ENCODE assay signal across 12 cellular contexts in the genomic region with DNA sequence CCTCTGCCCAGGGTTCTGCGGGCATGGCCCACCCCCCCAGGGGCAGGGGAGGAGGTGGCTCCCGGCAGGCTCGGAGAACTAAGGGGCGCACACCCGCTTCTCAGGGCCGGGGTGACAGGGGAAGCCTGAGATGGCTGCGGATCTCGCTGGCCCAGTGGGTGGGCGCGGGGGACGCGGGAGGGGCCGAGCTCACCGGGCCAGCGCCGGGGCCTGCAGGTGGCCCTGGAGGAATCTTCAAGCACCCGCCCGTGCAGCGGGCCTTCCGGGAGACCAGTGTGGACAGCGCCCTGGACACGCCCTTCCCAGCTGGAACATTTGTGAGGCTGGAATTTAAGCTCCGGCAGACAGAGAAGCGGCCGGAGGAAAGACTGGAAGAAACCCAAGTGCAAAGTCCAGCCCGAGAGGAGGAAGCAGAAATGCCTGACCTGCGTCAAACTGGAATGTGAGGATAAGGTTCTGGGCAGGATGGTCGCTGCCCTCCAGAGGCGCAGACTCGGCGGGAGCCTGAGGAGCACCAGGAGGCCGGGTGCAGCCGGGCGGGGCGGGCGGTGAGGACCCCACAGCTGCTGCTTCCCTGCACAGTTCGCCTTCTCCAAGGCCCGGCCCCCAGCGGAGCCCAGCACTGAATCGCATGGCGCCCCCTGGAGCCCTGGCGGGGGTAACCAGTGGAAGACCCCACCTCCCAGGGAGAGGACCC. TPM values are rescaled to one million over a fixed set of nuclear protein-coding genes. Genes with fewer than 3 reads are reported as not detected.
DNase-seq lines count a peak whose midpoint lies in the region; ATAC-seq and TF ChIP-seq lines count a peak whose summit lies in the region.
"Not testable (repeated sequence)": the region's sequence is repeated elsewhere in the genome, so short reads cannot be mapped to it uniquely, and the experiment has no call there.
"Had no signal": no experiment of that assay in that cellular context is flagged by ENCODE, and none has a peak within 500 bp of the region (broad histone marks: within the 10 kb centered on the region; RNA-seq: fewer than 3 reads in every experiment).

No MANE protein-coding gene starts in this region.

- TF ChIP-seq CTCF in KMS-11 (conservative IDR thresholded peaks at IDR 0.05; ENCODE audit: low read depth, low read length) (0 out of 2 replicates have a peak, but pooled peaks have one; percentile 25), chondrocyte (IDR thresholded peaks at IDR 0.05) (peak; percentile 80)
- TF ChIP-seq CTCF in right atrium auricular region (IDR thresholded peaks at IDR 0.05); vagina (IDR thresholded peaks at IDR 0.05): not testable (repeated sequence)

- H3K4me3 Mint-ChIP-seq in activated CD4-positive, alpha-beta T cell treated with anti-CD3 and anti-CD28 coated beads for 36 hours, result peak overlapping the region; percentile 55
- peak overlapping the region; percentile 83 for H3K4me3 Mint-ChIP-seq in chondrocyte (ENCODE audit: unreplicated experiment)

- H3K4me1 ChIP-seq in KMS-11 (ENCODE audit: low read depth, poor library complexity, severe bottlenecking); mesodermal cell (ENCODE audit: control insufficient read depth, insufficient read depth, low read length, poor library complexity, severe bottlenecking): not testable (repeated sequence)
- H3K4me1 ChIP-seq in right atrium auricular region (peaks cover 0 to 16% of the 10 kb centered on the region in 2 donors), vagina (peaks cover 13% of the 10 kb centered on the region)

- H2AFZ ChIP-seq in KMS-11 (ENCODE audit: low read depth), result peak overlapping the region; percentile 71

- H3K4me3 ChIP-seq in KMS-11 (IDR thresholded peaks at IDR 0.05; ENCODE audit: insufficient read depth, low read depth, low read length), result not testable (repeated sequence)
- H3K4me3 ChIP-seq in right atrium auricular region, result peak overlapping the region; percentile 9 to 39
- peak overlapping the region; percentile 55 for H3K4me3 ChIP-seq in mesodermal cell (ENCODE audit: extremely low read depth, insufficient read depth, low read length, poor library complexity, severe bottlenecking)
- H3K4me3 ChIP-seq in vagina, result peak overlapping the region; percentile 20 to 25

- TF ChIP-seq POLR2A in vagina (IDR thresholded peaks at IDR 0.05), result not testable (repeated sequence)

- peak overlapping the region; percentile 25; the same call in 1 of the 2 replicates for H3K4me2 ChIP-seq in KMS-11

- CTCF ChIA-PET in activated CD4-positive, alpha-beta T cell treated with anti-CD3 and anti-CD28 coated beads for 36 hours (lab: Charles Lee), result not testable (repeated sequence)

- peak overlapping the region; percentile 44; the same call in 1 of the 2 replicates for H3K9ac ChIP-seq in KMS-11

- H3K4me1 Mint-ChIP-seq in activated CD4-positive, alpha-beta T cell treated with anti-CD3 and anti-CD28 coated beads for 36 hours; chondrocyte (ENCODE audit: low read depth): not testable (repeated sequence)

- not testable (repeated sequence) for H3K79me2 ChIP-seq in KMS-11 (ENCODE audit: insufficient read depth, low read depth)

- not testable (repeated sequence) for H3K27ac ChIP-seq in KMS-11; right atrium auricular region; mesodermal cell (ENCODE audit: low read depth, low read length, severe bottlenecking); vagina

- not testable (repeated sequence) for H3K27me3 ChIP-seq in KMS-11 (ENCODE audit: insufficient read depth, low read depth); vagina
- H3K27me3 ChIP-seq in right atrium auricular region, result peaks cover 4 to 11% of the 10 kb centered on the region in 2 donors

- not testable (repeated sequence) for H3K9me3 Mint-ChIP-seq in activated CD4-positive, alpha-beta T cell treated with anti-CD3 and anti-CD28 coated beads for 36 hours (ENCODE audit: low read depth)
- peaks cover 26% of the 10 kb centered on the region for H3K9me3 Mint-ChIP-seq in chondrocyte (ENCODE audit: low read depth)

- H3K9me3 ChIP-seq in right atrium auricular region; mesodermal cell (ENCODE audit: control insufficient read depth, low read length); vagina: not testable (repeated sequence)

- H3K27ac Mint-ChIP-seq in activated CD4-positive, alpha-beta T cell treated with anti-CD3 and anti-CD28 coated beads for 36 hours; chondrocyte (ENCODE audit: unreplicated experiment): not testable (repeated sequence)

- H3K27me3 Mint-ChIP-seq in activated CD4-positive, alpha-beta T cell treated with anti-CD3 and anti-CD28 coated beads for 36 hours, result peaks cover 28% of the 10 kb centered on the region
- H3K27me3 Mint-ChIP-seq in chondrocyte (ENCODE audit: low read depth), result peaks cover 32% of the 10 kb centered on the region

- WGBS in mesodermal cell (ENCODE audit: insufficient coverage in 2 of 2), 2 experiments, result 0% methylated on average over 22 to 35 of the region's 42 CpGs

- not testable (repeated sequence) for H3K36me3 ChIP-seq in KMS-11 (ENCODE audit: insufficient read depth); right atrium auricular region; mesodermal cell (ENCODE audit: control insufficient read depth, insufficient read depth, low read length); vagina

- not testable (repeated sequence) for H4K20me1 ChIP-seq in KMS-11 (ENCODE audit: insufficient read depth)

- not testable (repeated sequence) for ATAC-seq in activated CD4-positive, alpha-beta T cell treated with anti-CD3 and anti-CD28 coated beads for 36 hours

- peak; percentile 60 for DNase-seq in D341Med (ENCODE audit: low spot score)
- DNase-seq in activated CD4-positive, alpha-beta T cell treated with anti-CD3 and anti-CD28 coated beads for 36 hours; chondrocyte (ENCODE audit: low spot score); right atrium auricular region (ENCODE audit: low spot score); vagina (ENCODE audit: extremely low spot score in 2 of 2): not testable (repeated sequence)
- DNase-seq in retina, result peak; percentile 79

- POLR2A ChIA-PET in activated CD4-positive, alpha-beta T cell treated with anti-CD3 and anti-CD28 coated beads for 36 hours (lab: Charles Lee), result not testable (repeated sequence)

- intact Hi-C loops in activated CD4-positive, alpha-beta T cell treated with anti-CD3 and anti-CD28 coated beads for 36 hours (cut with DNase I, micrococcal nuclease); vagina (cut with DNase I): not testable (repeated sequence)

- H3K36me3 Mint-ChIP-seq in activated CD4-positive, alpha-beta T cell treated with anti-CD3 and anti-CD28 coated beads for 36 hours (ENCODE audit: low read depth); chondrocyte (ENCODE audit: low read depth): not testable (repeated sequence)

RNA-seq across cellular contexts. Expression of a gene that starts 5.6 kb away (rescaled TPM):
- total RNA-seq in activated CD4-positive, alpha-beta T cell treated with anti-CD3 and anti-CD28 coated beads for 36 hours, result not detected
- not detected in 3 replicates for total RNA-seq in chondrocyte
- total RNA-seq in right atrium auricular region, result not detected
- not detected for polyA plus RNA-seq in mesodermal cell (2013, experiment 1 of 2)
- not detected for polyA plus RNA-seq in mesodermal cell (2013, experiment 2 of 2)
- not detected for total RNA-seq in vagina
- total RNA-seq: cardiac septum, lung microvascular endothelial cell, M059J, SJSA1 had no signal
